Comparison of ENCODE assay signal across 19 cellular contexts in the genomic region with DNA sequence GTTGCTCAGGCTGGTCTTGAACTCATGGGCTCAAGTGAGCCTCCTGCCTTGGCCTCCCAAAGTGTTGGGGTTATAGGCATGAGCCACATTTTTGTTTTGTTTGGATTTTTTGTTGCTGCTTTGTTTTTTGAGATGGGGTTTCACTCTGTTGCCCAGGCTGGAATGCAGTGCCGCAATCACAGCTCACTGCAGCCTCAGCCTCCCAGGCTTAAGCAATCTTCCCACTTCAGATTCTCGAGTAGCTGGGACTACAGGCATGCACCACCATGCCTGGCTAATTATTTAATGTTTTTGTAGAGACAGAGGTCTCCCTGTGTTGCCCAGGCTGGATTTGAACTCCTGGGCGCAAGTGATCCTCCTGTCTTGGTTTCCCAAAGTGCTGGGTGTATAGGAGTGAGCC. TPM values are rescaled to one million over a fixed set of nuclear protein-coding genes. Genes with fewer than 3 reads are reported as not detected.
DNase-seq lines count a peak whose midpoint lies in the region; ATAC-seq, FAIRE-seq and TF ChIP-seq lines count a peak whose summit lies in the region.
"Had no signal": no experiment of that assay in that cellular context is flagged by ENCODE, and none has a peak within 500 bp of the region (broad histone marks: within the 10 kb centered on the region; RNA-seq: fewer than 3 reads in every experiment).

No MANE protein-coding gene starts in this region.

- TF ChIP-seq POLR2A in IMR-90 (IDR thresholded peaks at IDR 0.05; ENCODE audit: low read depth, low read length): no peak
- TF ChIP-seq POLR2A in sigmoid colon (IDR thresholded peaks at IDR 0.05): no peak

- no peak overlapping the region for H2AK5ac ChIP-seq in IMR-90 (ENCODE audit: low read depth, low read length)
- no peak overlapping the region for H2AK5ac ChIP-seq in H9 (ENCODE audit: insufficient read length, low read length)

- BruUV-seq in IMR-90 (replicated peaks; lab: Mats Ljungman, UMichigan): no TSS peak

- H4K20me1 ChIP-seq in IMR-90 (ENCODE audit: insufficient read depth, low read length) (no peaks in the 10 kb centered on the region; the same call in 1 of the 2 replicates), H9 (ENCODE audit: control insufficient read depth, insufficient read depth, insufficient read length) (no peaks in the 10 kb centered on the region)

- H2BK20ac ChIP-seq in IMR-90 (ENCODE audit: low read depth, low read length) (no peak overlapping the region), H9 (ENCODE audit: low read depth, low read length, poor library complexity, severe bottlenecking) (no peak overlapping the region)

- no peak overlapping the region for H4K8ac ChIP-seq in IMR-90 (ENCODE audit: low read depth in 2 of 2, low read length in 2 of 2)
- H4K8ac ChIP-seq in H9 (replicated peaks; ENCODE audit: insufficient read length, low read depth, low read length): no peak overlapping the region

- H3K79me2 ChIP-seq in H9 (ENCODE audit: insufficient read depth, low read length): no peaks in the 10 kb centered on the region

- H3K9ac ChIP-seq in IMR-90 (ENCODE audit: low read depth, low read length) (no peak overlapping the region), H9 (ENCODE audit: extremely low read depth, insufficient read length, low read length) (no peak overlapping the region)

- TF ChIP-seq RAD21 in IMR-90 (IDR thresholded peaks at IDR 0.05; ENCODE audit: low read length): no peak

- H3K4me1 ChIP-seq in IMR-90 (ENCODE audit: control insufficient read depth, insufficient read depth, low read length): peaks cover 7% of the 10 kb centered on the region
- no peaks in the 10 kb centered on the region for H3K4me1 ChIP-seq in sigmoid colon
- H3K4me1 ChIP-seq in H9 (ENCODE audit: insufficient read depth, low read length): no peaks in the 10 kb centered on the region

- H3K27ac Mint-ChIP-seq in activated T-cell treated with anti-CD3 and anti-CD28 coated beads, Interleukin-2, amount 50 U/mL, for 24 hours: no peak overlapping the region
- no peak overlapping the region for H3K27ac Mint-ChIP-seq in H9
- H3K27ac Mint-ChIP-seq: CD14-positive monocyte had no signal

- H3K4me3 ChIP-seq in IMR-90 (ENCODE audit: insufficient read depth, low read depth, low read length) (no peak overlapping the region), bronchial epithelial cell (ENCODE audit: low read depth, low read length) (no peak overlapping the region), fibroblast of villous mesenchyme (ENCODE audit: low read depth, low read length) (no peak overlapping the region), sigmoid colon (no peak overlapping the region)
- H3K4me3 ChIP-seq: MG63 had no signal

- WGBS in IMR-90 (ENCODE audit: extremely low coverage in 2 of 2, insufficient read length in 1 of 2), 2 experiments: no CpG with 5 or more reads among the region's 3 CpGs
- WGBS in sigmoid colon, 2 donors: 85 to 90% methylated on average over 3 of the region's 3 CpGs
- WGBS in H9 (ENCODE audit: extremely low coverage, insufficient read length, low lambda C conversion rate): no CpG with 5 or more reads among the region's 3 CpGs

- POLR2A ChIA-PET in IMR-90 (lab: Charles Lee; ENCODE audit: unreplicated experiment): no interaction called here

- CTCF ChIA-PET in IMR-90 (lab: Yijun Ruan, JAX): interaction anchor here (2.0 kb wide), 1 partner anchor 10 kb away, joined by 6 read pairs; no protein-coding TSS in a partner anchor

- H3K23ac ChIP-seq in IMR-90 (ENCODE audit: low read depth, low read length) (no peak overlapping the region), H9 (ENCODE audit: insufficient read length, low read depth, low read length) (no peak overlapping the region)

- no peak overlapping the region for H2AFZ ChIP-seq in IMR-90 (replicated peaks; ENCODE audit: low read length, poor library complexity)
- H2AFZ ChIP-seq in H9 (ENCODE audit: low read length): no peak overlapping the region

- H3K27me3 Mint-ChIP-seq in activated T-cell treated with anti-CD3 and anti-CD28 coated beads, Interleukin-2, amount 50 U/mL, for 24 hours: no peaks in the 10 kb centered on the region
- H3K27me3 Mint-ChIP-seq in H9 (ENCODE audit: low read depth): no peaks in the 10 kb centered on the region; the same call in 1 of the 2 replicates

- no peak overlapping the region for H3K4me3 Mint-ChIP-seq in activated T-cell treated with anti-CD3 and anti-CD28 coated beads, Interleukin-2, amount 50 U/mL, for 24 hours
- H3K4me3 Mint-ChIP-seq in H9: no peak overlapping the region
- H3K4me3 Mint-ChIP-seq: CD14-positive monocyte had no signal

- H3T11ph ChIP-seq in H9 (ENCODE audit: low read length): no peak overlapping the region

- dilution Hi-C loops in IMR-90 (cut with HindIII; ENCODE audit: low sequenced_read_pairs, unreplicated experiment): no loop called here

- no peaks in the 10 kb centered on the region for H3K36me3 Mint-ChIP-seq in activated T-cell treated with anti-CD3 and anti-CD28 coated beads, Interleukin-2, amount 50 U/mL, for 24 hours (ENCODE audit: low read depth)
- H3K36me3 Mint-ChIP-seq in H9 (ENCODE audit: insufficient read depth in 1 of 3, low read depth in 3 of 3): no peaks in the 10 kb centered on the region
- H3K36me3 Mint-ChIP-seq: CD14-positive monocyte had no signal

- H3K56ac ChIP-seq in IMR-90 (ENCODE audit: extremely low read depth, insufficient read depth, low read length) (no peak overlapping the region), H9 (ENCODE audit: insufficient read length, low read depth, low read length) (no peak overlapping the region)

- TF ChIP-seq CTCF in IMR-90 (conservative IDR thresholded peaks at IDR 0.05; ENCODE audit: low read depth, low read length): no peak
- no peak for TF ChIP-seq CTCF in bronchial epithelial cell (IDR thresholded peaks at IDR 0.05; ENCODE audit: insufficient read depth, low read length, severe bottlenecking)
- TF ChIP-seq CTCF in fibroblast of villous mesenchyme (IDR thresholded peaks at IDR 0.05; ENCODE audit: insufficient read depth, low read depth, low read length): no peak
- no peak for TF ChIP-seq CTCF in sigmoid colon (IDR thresholded peaks at IDR 0.05)
- no peak for TF ChIP-seq CTCF in H9 (conservative IDR thresholded peaks at IDR 0.05)

- H3K4me1 Mint-ChIP-seq in activated T-cell treated with anti-CD3 and anti-CD28 coated beads, Interleukin-2, amount 50 U/mL, for 24 hours (ENCODE audit: low read depth): peaks cover 11% of the 10 kb centered on the region
- no peaks in the 10 kb centered on the region for H3K4me1 Mint-ChIP-seq in H9

- H4K91ac ChIP-seq in IMR-90 (ENCODE audit: insufficient read depth, low read depth, low read length) (no peak overlapping the region), H9 (ENCODE audit: insufficient read length, low read depth, low read length) (no peak overlapping the region)

- H3K9me1 ChIP-seq in IMR-90 (ENCODE audit: insufficient read depth, low read length): peaks cover 12% of the 10 kb centered on the region; the same call in 1 of the 2 replicates

- intact Hi-C loops in IMR-90 (cut with micrococcal nuclease) (no loop called here), sigmoid colon (cut with DNase I) (no loop called here)

- H3K14ac ChIP-seq in IMR-90 (replicated peaks; ENCODE audit: low read depth, low read length): no peak overlapping the region
- no peak overlapping the region for H3K14ac ChIP-seq in H9 (ENCODE audit: insufficient read depth, low read length)

- H3K27me3 ChIP-seq in IMR-90 (ENCODE audit: control insufficient read depth, insufficient read depth, low read length) (no peaks in the 10 kb centered on the region; the same call in 1 of the 2 replicates), bronchial epithelial cell (ENCODE audit: control insufficient read depth, insufficient read depth, low read length) (no peaks in the 10 kb centered on the region), sigmoid colon (peaks cover 0 to 29% (median 0%) of the 10 kb centered on the region in 3 donors), H9 (ENCODE audit: insufficient read depth, low read length) (no peaks in the 10 kb centered on the region; the same call in 1 of the 2 replicates)
- H3K27me3 ChIP-seq: MG63 had no signal

- H4K5ac ChIP-seq in IMR-90 (ENCODE audit: low read depth, low read length) (no peak overlapping the region), H9 (ENCODE audit: insufficient read length, low read depth, low read length) (no peak overlapping the region)

- no peak overlapping the region for H2BK120ac ChIP-seq in IMR-90 (ENCODE audit: low read depth, low read length)
- H2BK120ac ChIP-seq in H9 (ENCODE audit: low read depth, low read length, poor library complexity, severe bottlenecking): no peak overlapping the region

- H3K23me2 ChIP-seq in H9 (ENCODE audit: insufficient read length, low read depth, low read length, poor library complexity, severe bottlenecking): no peaks in the 10 kb centered on the region

- in situ Hi-C loops in IMR-90 (cut with MboI; ENCODE audit: low sequenced_read_pairs): no loop called here

- H3K79me1 ChIP-seq in IMR-90 (ENCODE audit: low read depth in 1 of 2, low read length in 2 of 2): no peaks in the 10 kb centered on the region
- H3K79me1 ChIP-seq in H9 (ENCODE audit: insufficient read depth, low read depth, low read length, poor library complexity, severe bottlenecking): no peaks in the 10 kb centered on the region

- H3K18ac ChIP-seq in IMR-90 (ENCODE audit: low read depth, low read length) (no peak overlapping the region), H9 (ENCODE audit: insufficient read length, low read depth, low read length) (no peak overlapping the region)

- no peak for TF ChIP-seq EP300 in sigmoid colon (IDR thresholded peaks at IDR 0.05)

- H3K36me3 ChIP-seq in IMR-90 (ENCODE audit: control insufficient read depth, insufficient read depth, low read length): no peaks in the 10 kb centered on the region
- no peaks in the 10 kb centered on the region for H3K36me3 ChIP-seq in bronchial epithelial cell (ENCODE audit: control insufficient read depth, insufficient read depth, low read length)
- no peaks in the 10 kb centered on the region for H3K36me3 ChIP-seq in sigmoid colon
- H3K36me3 ChIP-seq: MG63 had no signal

- no peak overlapping the region for H2AK9ac ChIP-seq in IMR-90 (replicated peaks; ENCODE audit: low read depth, low read length, poor library complexity)

- no peak overlapping the region for H2BK15ac ChIP-seq in IMR-90 (ENCODE audit: low read depth, low read length)
- no peak overlapping the region for H2BK15ac ChIP-seq in H9 (ENCODE audit: low read depth, low read length)

- no peaks in the 10 kb centered on the region for H3K9me3 Mint-ChIP-seq in activated T-cell treated with anti-CD3 and anti-CD28 coated beads, Interleukin-2, amount 50 U/mL, for 24 hours
- H3K9me3 Mint-ChIP-seq in H9: no peaks in the 10 kb centered on the region
- H3K9me3 Mint-ChIP-seq: CD14-positive monocyte had no signal

- no peak overlapping the region for H3K4me2 ChIP-seq in IMR-90 (ENCODE audit: low read depth, low read length)
- no peak overlapping the region for H3K4me2 ChIP-seq in H9 (ENCODE audit: insufficient read depth, insufficient read length, low read length)

- peak; percentile 25 for DNase-seq in IMR-90
- peak; percentile 44 for DNase-seq in bronchial epithelial cell (ENCODE audit: low read depth)
- DNase-seq in fibroblast of villous mesenchyme (ENCODE audit: low read depth): peak; percentile 31
- DNase-seq in sigmoid colon: peak; percentile 27
- DNase-seq in activated T-cell treated with anti-CD3 and anti-CD28 coated beads, Interleukin-2, amount 50 U/mL, for 24 hours: no peak
- DNase-seq in cerebellum (ENCODE audit: low spot score): no peak
- no peak for DNase-seq in putamen (ENCODE audit: low spot score)
- no peak for DNase-seq in H9
- DNase-seq: DMS 273 treated with DMSO at 0.1 percent for 48 hours, GF-D8, Karpas-422, MG63, NCI-H1092 treated with DMSO at 0.1 percent for 48 hours, NCI-H2081 treated with DMSO at 0.1 percent for 48 hours, NCI-H524, Right ventricle myocardium superior had no signal

- H2BK5ac ChIP-seq in IMR-90 (ENCODE audit: low read depth, low read length, poor library complexity, severe bottlenecking) (no peak overlapping the region), H9 (ENCODE audit: insufficient read length, low read length) (no peak overlapping the region)

- no peak overlapping the region for H2BK12ac ChIP-seq in H9 (ENCODE audit: insufficient read length, low read depth, low read length)

- H3K9me3 ChIP-seq in IMR-90 (ENCODE audit: control insufficient read depth, insufficient read depth, low read length) (no peaks in the 10 kb centered on the region), sigmoid colon (no peaks in the 10 kb centered on the region), H9 (ENCODE audit: control insufficient read depth, low read depth, low read length) (no peaks in the 10 kb centered on the region)
- H3K9me3 ChIP-seq: MG63 had no signal

- H3K4ac ChIP-seq in IMR-90 (ENCODE audit: low read depth, low read length) (no peak overlapping the region), H9 (ENCODE audit: low read depth, low read length) (no peak overlapping the region)

- H3K27ac ChIP-seq in IMR-90 (ENCODE audit: insufficient read depth, low read length): no peak overlapping the region
- no peak overlapping the region for H3K27ac ChIP-seq in sigmoid colon
- no peak overlapping the region for H3K27ac ChIP-seq in H9 (ENCODE audit: insufficient read length, low read depth, low read length)

- no peak for FAIRE-seq in bronchial epithelial cell (lab: Jason Lieb, UNC)
- FAIRE-seq: GM12891, H1 had no signal

- ATAC-seq in IMR-90 (ENCODE audit: low read depth): peak; percentile 21; the same call in 1 of the 2 replicates

RNA-seq across cellular contexts. Expression of a gene that starts 5.7 kb away (rescaled TPM):
- total RNA-seq in IMR-90 (2012; rRNA removed) (2.2 and 2.5 TPM in 2 replicates), bronchial epithelial cell (20.4 and 111 TPM in 2 replicates), fibroblast of villous mesenchyme (2.2 and 4.5 TPM in 2 replicates), sigmoid colon (1 to 10 TPM in 2 of 4 donors, under 1 TPM in 1, not detected in 1; 0.16 to 7.8 (median 1.8) TPM), cerebellum (0.64 TPM), H9 (2021) (not detected in 2 replicates)
- polyA plus RNA-seq in IMR-90 (2012; rRNA removed) (1.5 and 1.7 TPM in 2 replicates), sigmoid colon (10 to 100 TPM; 35.4 to 51.8 (median 35.8) TPM)
- polyA plus RNA-seq in IMR-90 (2012; cell fraction: cytosol; rRNA removed): 0.64 and 1.2 TPM in 2 replicates
- 0.61 and 0.66 TPM in 2 replicates for polyA plus RNA-seq in IMR-90 (2012; cell fraction: nucleus; rRNA removed; ENCODE audit: low replicate concordance)
- total RNA-seq: Right ventricle myocardium superior had no signal

RNA-seq across cellular contexts. Expression of a gene that starts 57.5 kb away (rescaled TPM):
- 125 and 360 TPM in 2 replicates for total RNA-seq in IMR-90 (2012; rRNA removed)
- polyA plus RNA-seq in IMR-90 (2012; rRNA removed): 51.3 and 57.9 TPM in 2 replicates
- polyA plus RNA-seq in IMR-90 (2012; cell fraction: cytosol; rRNA removed): 6.6 and 7.6 TPM in 2 replicates
- polyA plus RNA-seq in IMR-90 (2012; cell fraction: nucleus; rRNA removed; ENCODE audit: low replicate concordance): 2.3 and 13.5 TPM in 2 replicates
- total RNA-seq in bronchial epithelial cell: 356 and 395 TPM in 2 replicates
- total RNA-seq in fibroblast of villous mesenchyme: 176 and 221 TPM in 2 replicates
- total RNA-seq in sigmoid colon: 100 to 1,000 TPM in 3 of 4 donors, 10 to 100 TPM in 1; 31.3 to 131 (median 119) TPM
- polyA plus RNA-seq in sigmoid colon: 100 to 1,000 TPM in 1 of 3 donors, 10 to 100 TPM in 2; 75.7 to 104 (median 86.6) TPM
- 74.7 TPM for total RNA-seq in cerebellum
- 164 and 165 TPM in 2 replicates for total RNA-seq in H9 (2021)

RNA-seq across cellular contexts. Expression of a gene that starts 58.0 kb away (rescaled TPM):
- total RNA-seq in IMR-90 (2012; rRNA removed): 113 and 167 TPM in 2 replicates
- 47.3 and 54.5 TPM in 2 replicates for polyA plus RNA-seq in IMR-90 (2012; rRNA removed)
- 17.2 and 23.4 TPM in 2 replicates for polyA plus RNA-seq in IMR-90 (2012; cell fraction: cytosol; rRNA removed)
- polyA plus RNA-seq in IMR-90 (2012; cell fraction: nucleus; rRNA removed; ENCODE audit: low replicate concordance): 3.5 and 22.9 TPM in 2 replicates
- 126 and 155 TPM in 2 replicates for total RNA-seq in bronchial epithelial cell
- 109 and 168 TPM in 2 replicates for total RNA-seq in fibroblast of villous mesenchyme
- total RNA-seq in sigmoid colon: 10 to 100 TPM; 65.8 to 89.9 (median 76.7) TPM
- 100 to 1,000 TPM in 1 of 3 donors, 10 to 100 TPM in 2; 64.1 to 181 (median 97.9) TPM for polyA plus RNA-seq in sigmoid colon
- total RNA-seq in cerebellum: 109 TPM
- 85.7 and 86.3 TPM in 2 replicates for total RNA-seq in H9 (2021)

Comparison
In these comparisons a context has a peak if more than half of its experiments do, and no peak if none do; other contexts are left out.
1. DNase-seq: peak in IMR-90 (single experiment), bronchial epithelial cell (single experiment), fibroblast of villous mesenchyme (single experiment) and sigmoid colon (single experiment); none in activated T-cell treated with anti-CD3 and anti-CD28 coated beads, Interleukin-2, amount 50 U/mL, for 24 hours (single experiment), cerebellum (single experiment), putamen (single experiment) and H9 (single experiment).